8 cellular contexts compared by ENCODE assay signal in the genomic region with DNA sequence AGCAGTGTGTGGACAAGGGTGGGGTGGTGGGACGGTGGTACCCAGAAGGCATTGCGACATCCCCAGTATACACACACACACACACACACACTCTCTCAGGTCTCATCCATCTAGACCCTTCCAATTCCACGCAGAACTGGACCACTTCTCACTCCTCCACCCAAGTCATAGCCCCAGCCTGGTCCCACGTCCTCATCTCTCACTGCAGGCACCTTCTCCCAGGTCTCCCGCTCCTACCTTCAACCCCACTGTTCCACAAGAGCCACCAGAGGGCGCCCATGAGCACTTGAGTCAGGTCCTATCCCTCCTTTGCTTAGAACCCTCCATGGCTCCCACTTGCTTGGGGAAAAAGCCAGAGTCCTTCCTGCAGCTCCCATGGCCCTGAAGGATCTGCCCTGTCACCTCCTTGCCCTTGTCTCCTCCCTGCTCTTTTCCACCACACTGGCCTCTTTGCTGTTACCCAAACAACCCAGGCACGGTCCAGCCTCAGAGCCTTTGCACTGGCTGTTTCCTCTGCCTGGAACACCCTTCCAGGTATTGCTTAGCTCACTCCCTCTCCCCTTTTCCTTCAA.
DNase-seq lines count a peak whose midpoint lies in the region; ATAC-seq and TF ChIP-seq lines count a peak whose summit lies in the region.

No MANE protein-coding gene starts in this region.

- no peak overlapping the region for H3K4me2 ChIP-seq in HCT116 (ENCODE audit: low read length)

- peak; percentile 65 to 88 (median 85); a peak in 5 of 6 replicates for TF ChIP-seq CTCF in HCT116 (IDR thresholded peaks at IDR 0.05 in 2 of 3, conservative IDR thresholded peaks at IDR 0.05 in 1 of 3; ENCODE audit: borderline replicate concordance in 1 of 3, insufficient read depth in 1 of 3, low read depth in 2 of 3, low read length in 2 of 3)
- peak in 8 of 9 donors; percentile 24 to 65 (median 53) for TF ChIP-seq CTCF in heart right ventricle (IDR thresholded peaks at IDR 0.05)

- POLR2A ChIA-PET in HCT116 (lab: Charles Lee): no interaction called here

- no peak for TF ChIP-seq POLR2A in HCT116 (IDR thresholded peaks at IDR 0.05; ENCODE audit: borderline replicate concordance, extremely low read depth, insufficient read depth, insufficient read length)

- ATAC-seq in HCT116: peak; percentile 87
- ATAC-seq in heart right ventricle: peak in 2 of 8 donors; percentile 18 to 45
- no peak for ATAC-seq in HG02623 (IDR thresholded peaks at IDR 0.05; ENCODE audit: unreplicated experiment)
- no peak for ATAC-seq in GM21786 (IDR thresholded peaks at IDR 0.05; ENCODE audit: unreplicated experiment)

- peak; percentile 59 for TF ChIP-seq RAD21 in HCT116 (IDR thresholded peaks at IDR 0.05; ENCODE audit: low read depth)

- peak; percentile 49 for DNase-seq in AG20443 (ENCODE audit: low spot score)
- DNase-seq in HCT116 (ENCODE audit: low read depth, low spot score): peak; percentile 56
- peak; percentile 16 to 70 for DNase-seq in SJSA1 (ENCODE audit: low read depth in 1 of 2, low spot score in 2 of 2)
- DNase-seq in activated effector memory CD4-positive, alpha-beta T cell treated with Interleukin-2 at 50 U/mL for 16 hours: peak; percentile 54
- DNase-seq in heart right ventricle: peak; percentile 42 to 67
- DNase-seq in stimulated activated CD4-positive, alpha-beta T cell treated with anti-CD3 and anti-CD28 coated beads, Interleukin-12 subunit alpha, Interleukin-12 subunit beta, amount 100 ng/mL, for 24 hours (ENCODE audit: low read depth in 2 of 2): peak; percentile 50 to 74

- H3K4me1 ChIP-seq in HCT116 (ENCODE audit: control insufficient read depth in 1 of 2, insufficient read depth in 2 of 2, low read length in 2 of 2): peaks cover 6 to 13% of the 10 kb centered on the region in 2 experiments
- H3K4me1 ChIP-seq in SJSA1 (replicated peaks): no peaks in the 10 kb centered on the region; the same call in 1 of the 2 replicates
- H3K4me1 ChIP-seq in heart right ventricle: peaks cover 0 to 8% (median 0%) of the 10 kb centered on the region in 9 donors

- RAD21 ChIA-PET in HCT116 (lab: Charles Lee; ENCODE audit: low non-redundant PET in 1 of 2, low total read pairs in 2 of 2, uncharacterized antibody in 2 of 2, unreplicated experiment in 2 of 2): no interaction called here

- no peaks in the 10 kb centered on the region for H3K36me3 ChIP-seq in HCT116 (ENCODE audit: control insufficient read depth in 1 of 2, insufficient read depth in 2 of 2, low read length in 2 of 2)
- no peaks in the 10 kb centered on the region for H3K36me3 ChIP-seq in SJSA1
- H3K36me3 ChIP-seq in heart right ventricle: no peaks in the 10 kb centered on the region

- no TSS peak for BruUV-seq in HCT116 (replicated peaks; lab: Mats Ljungman, UMichigan)

- H3K27me3 ChIP-seq in HCT116 (ENCODE audit: insufficient read depth, low read length) (no peaks in the 10 kb centered on the region), SJSA1 (replicated peaks) (no peaks in the 10 kb centered on the region), heart right ventricle (peaks cover 0 to 6% (median 0%) of the 10 kb centered on the region in 7 donors)

- H3K79me2 ChIP-seq in HCT116 (ENCODE audit: insufficient read depth, low read length): no peaks in the 10 kb centered on the region

- H3K9me2 ChIP-seq in HCT116 (ENCODE audit: insufficient read depth): no peaks in the 10 kb centered on the region

- H2AFZ ChIP-seq in HCT116 (ENCODE audit: low read depth, low read length, poor library complexity, severe bottlenecking): no peak overlapping the region

- H3K4me3 ChIP-seq in HCT116 (replicated peaks in 1 of 2; ENCODE audit: low read depth in 1 of 2, low read length in 2 of 2): no peak overlapping the region
- no peak overlapping the region for H3K4me3 ChIP-seq in SJSA1
- no peak overlapping the region for H3K4me3 ChIP-seq in heart right ventricle

- intact Hi-C loops in HCT116 (cut with micrococcal nuclease): no loop called here
- intact Hi-C loops in heart right ventricle (cut with DNase I): no loop called here

- H4K20me1 ChIP-seq in HCT116 (ENCODE audit: insufficient read depth): no peaks in the 10 kb centered on the region

- H3K9ac ChIP-seq in HCT116 (ENCODE audit: low read length): no peak overlapping the region

- 68 to 75% methylated on average over 7 of the region's 7 CpGs for WGBS in heart right ventricle, 2 donors

- H3K27ac ChIP-seq in HCT116 (ENCODE audit: low read depth, low read length) (no peak overlapping the region), SJSA1 (no peak overlapping the region), heart right ventricle (no peak overlapping the region)

- H3K9me3 ChIP-seq in HCT116 (ENCODE audit: control insufficient read depth in 1 of 2, insufficient read depth in 1 of 2, low read depth in 1 of 2, low read length in 2 of 2) (no peaks in the 10 kb centered on the region), SJSA1 (replicated peaks) (no peaks in the 10 kb centered on the region), heart right ventricle (no peaks in the 10 kb centered on the region)

- CTCF ChIA-PET in HCT116 (lab: Charles Lee): no interaction called here

TF ChIP-seq in HCT116, 20 proteins besides CTCF, POLR2A, EP300 and RAD21:
- TF ChIP-seq POLR2AphosphoS5 (IDR thresholded peaks at IDR 0.05; ENCODE audit: low read depth, low read length): peak; percentile 24; the same call in 1 of the 2 replicates
- peak; percentile 55; the same call in 1 of the 2 replicates for TF ChIP-seq CBX3 (IDR thresholded peaks at IDR 0.05; ENCODE audit: low read depth)
- TF ChIP-seq, protein P1, sequence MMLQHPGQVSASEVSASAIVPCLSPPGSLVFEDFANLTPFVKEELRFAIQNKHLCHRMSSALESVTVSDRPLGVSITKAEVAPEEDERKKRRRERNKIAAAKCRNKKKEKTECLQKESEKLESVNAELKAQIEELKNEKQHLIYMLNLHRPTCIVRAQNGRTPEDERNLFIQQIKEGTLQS (IDR thresholded peaks at IDR 0.05): no peak
- peak; percentile 16 for TF ChIP-seq YY1 (IDR thresholded peaks at IDR 0.05; ENCODE audit: extremely low read depth, insufficient replicate concordance, low read depth, low read length)
- TF ChIP-seq EGR1 (IDR thresholded peaks at IDR 0.05; ENCODE audit: low read depth): no peak
